Comparison of ENCODE assay signal across 1 cellular context in genomic region chr11:62831520-62832345, GRCh38.
A peak's percentile ranks its signal among the peaks of the same experiment; 100 is the strongest.
TF ChIP-seq lines count a peak whose summit lies in the region.

TSS of gene STX5 (minus strand) at chr11:62832051. CDS start at chr11:62831243, 808 bp downstream.

TF ChIP-seq in K562, 482 proteins besides CTCF, POLR2A, EP300 and RAD21 (continued from another document and continues in another):
- TF ChIP-seq SMARCE1 (IDR thresholded peaks at IDR 0.05) (0 out of 2 replicates have a peak, but pooled peaks have one; percentile 49), TEAD1 (CRISPR knock-in tag; IDR thresholded peaks at IDR 0.05) (0 out of 4 replicates have a peak, but pooled peaks of 1 of the 2 experiments have one; percentile 35), PML (IDR thresholded peaks at IDR 0.05; ENCODE audit: low read length) (peak; percentile 56), ZNF282 (CRISPR knock-in tag; IDR thresholded peaks at IDR 0.05) (no peak), ZBTB17 (CRISPR knock-in tag; IDR thresholded peaks at IDR 0.05) (no peak), ZNF184 (CRISPR knock-in tag; IDR thresholded peaks at IDR 0.05) (no peak), SFPQ (IDR thresholded peaks at IDR 0.05; ENCODE audit: low read depth, low read length) (no peak), HBP1 (CRISPR knock-in tag; IDR thresholded peaks at IDR 0.05) (peak; percentile 88; the same call in 1 of the 2 replicates), POLR2H (tag; IDR thresholded peaks at IDR 0.05; ENCODE audit: low read depth) (peak; percentile 87), CXXC5 (CRISPR knock-in tag; IDR thresholded peaks at IDR 0.05) (peak; percentile 48), RFX5 (IDR thresholded peaks at IDR 0.05; ENCODE audit: low read depth, low read length) (no peak), OTX1 (CRISPR knock-in tag; IDR thresholded peaks at IDR 0.05) (peak; percentile 88; the same call in 1 of the 2 replicates), ZNF639 (CRISPR knock-in tag; conservative IDR thresholded peaks at IDR 0.05 in 1 of 2, IDR thresholded peaks at IDR 0.05 in 1 of 2) (no peak), ATF7 (IDR thresholded peaks at IDR 0.05) (peak; percentile 93), ZNF589 (CRISPR knock-in tag; IDR thresholded peaks at IDR 0.05; ENCODE audit: low read depth) (no peak), SP2 (IDR thresholded peaks at IDR 0.05; ENCODE audit: extremely low read depth, low read depth, low read length, poor library complexity, severe bottlenecking) (peak; percentile 93), CEBPZ (IDR thresholded peaks at IDR 0.05; ENCODE audit: borderline replicate concordance, low read depth, low read length) (peak; percentile 97), HNRNPLL (IDR thresholded peaks at IDR 0.05; ENCODE audit: low read depth, low read length, poor library complexity, severe bottlenecking) (peak; percentile 0), THAP7 (CRISPR knock-in tag; IDR thresholded peaks at IDR 0.05) (no peak), TBL1XR1 (IDR thresholded peaks at IDR 0.05; ENCODE audit: low read length in 2 of 2) (0 out of 4 replicates have a peak, but pooled peaks have one; percentile 4 to 11), ERF (CRISPR knock-in tag; IDR thresholded peaks at IDR 0.05) (no peak), SAP30 (IDR thresholded peaks at IDR 0.05; ENCODE audit: borderline replicate concordance, insufficient read depth, low read depth, low read length, poor library complexity, severe bottlenecking) (peak; percentile 67), SRF (CRISPR knock-in tag; IDR thresholded peaks at IDR 0.05) (peak in 1 of 2 experiments; percentile 51; a peak in 1 of 4 replicates), NFATC3 (IDR thresholded peaks at IDR 0.05) (no peak), TRIM24 (IDR thresholded peaks at IDR 0.05) (no peak), GTF3C2 (IDR thresholded peaks at IDR 0.05; ENCODE audit: borderline replicate concordance, extremely low read depth, insufficient read length) (no peak), TGIF2 (CRISPR knock-in tag; IDR thresholded peaks at IDR 0.05) (no peak), TOE1 (IDR thresholded peaks at IDR 0.05; ENCODE audit: borderline replicate concordance) (peak; percentile 90), TOE1 (CRISPR knock-in tag; IDR thresholded peaks at IDR 0.05; ENCODE audit: borderline replicate concordance, low read depth) (no peak), MAX (CRISPR knock-in tag; IDR thresholded peaks at IDR 0.05) (no peak), ZFP91 (CRISPR knock-in tag; IDR thresholded peaks at IDR 0.05) (peak; percentile 90), MAZ (CRISPR knock-in tag; conservative IDR thresholded peaks at IDR 0.05 in 1 of 2, IDR thresholded peaks at IDR 0.05 in 1 of 2) (peak; percentile 23 to 72; a peak in 3 of 4 replicates), PHF8 (IDR thresholded peaks at IDR 0.05; ENCODE audit: borderline replicate concordance, low read length) (peak; percentile 90; the same call in 1 of the 2 replicates), MED1 (CRISPR knock-in tag; IDR thresholded peaks at IDR 0.05; ENCODE audit: borderline replicate concordance) (no peak), ZNF253 (CRISPR knock-in tag; conservative IDR thresholded peaks at IDR 0.05) (no peak), YY1 (IDR thresholded peaks at IDR 0.05; ENCODE audit: borderline replicate concordance in 1 of 3, control insufficient read depth in 1 of 3, extremely low read depth in 1 of 3, insufficient read depth in 3 of 3, insufficient read length in 1 of 3, insufficient replicate concordance in 2 of 3, low read depth in 1 of 3, low read length in 2 of 3) (peak in 1 of 3 experiments; percentile 21), PURB (CRISPR knock-in tag; IDR thresholded peaks at IDR 0.05; ENCODE audit: low read depth) (no peak), BHLHE40 (IDR thresholded peaks at IDR 0.05; ENCODE audit: low read length) (peak; percentile 43; the same call in 1 of the 2 replicates), NFE2 (IDR thresholded peaks at IDR 0.05; ENCODE audit: low read depth) (peak; percentile 15), POLR2B (IDR thresholded peaks at IDR 0.05; ENCODE audit: low read depth, partially characterized antibody) (peak; percentile 93), GMEB1 (CRISPR knock-in tag; IDR thresholded peaks at IDR 0.05) (peak; percentile 19; the same call in 1 of the 2 replicates), FOXP1 (CRISPR knock-in tag; IDR thresholded peaks at IDR 0.05) (peak; percentile 71; the same call in 1 of the 2 replicates), SIRT6 (IDR thresholded peaks at IDR 0.05; ENCODE audit: low read depth, low read length) (no peak), CTBP1 (IDR thresholded peaks at IDR 0.05; ENCODE audit: borderline replicate concordance) (peak; percentile 5; the same call in 1 of the 2 replicates), ZBTB33 (CRISPR knock-in tag; IDR thresholded peaks at IDR 0.05) (peak; percentile 10; the same call in 1 of the 2 replicates), RBBP5 (IDR thresholded peaks at IDR 0.05; ENCODE audit: borderline replicate concordance, insufficient read depth, low read length, poor library complexity, severe bottlenecking) (peak; percentile 53), MBD2 (IDR thresholded peaks at IDR 0.05; ENCODE audit: borderline replicate concordance, low read depth) (peak; percentile 96)
